In the genomic region with DNA sequence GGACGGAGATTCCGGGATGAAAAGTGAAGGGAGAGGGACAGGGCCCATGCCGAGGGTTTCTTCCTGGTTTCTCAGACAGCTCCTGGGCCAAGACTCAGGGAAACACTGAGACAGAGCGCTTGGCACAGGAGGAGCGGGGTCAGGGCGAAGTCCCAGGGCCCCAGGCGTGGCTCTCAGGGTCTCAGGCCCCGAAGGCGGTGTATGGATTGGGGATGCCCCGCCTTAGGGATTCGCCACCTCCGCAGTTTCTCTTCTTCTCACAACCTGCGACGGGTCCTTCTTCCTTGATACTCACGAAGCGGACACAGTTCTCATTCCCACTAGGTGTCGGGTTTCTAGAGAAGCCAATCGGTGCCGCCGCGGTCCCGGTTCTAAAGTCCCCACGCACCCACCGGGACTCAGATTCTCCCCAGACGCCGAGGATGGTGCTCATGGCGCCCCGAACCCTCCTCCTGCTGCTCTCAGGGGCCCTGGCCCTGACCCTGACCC, we compare ENCODE assay signal across 9 cellular contexts. TPM values are rescaled to one million over a fixed set of nuclear protein-coding genes. Genes with fewer than 3 reads are reported as not detected.
DNase-seq lines count a peak whose midpoint lies in the region; ATAC-seq and TF ChIP-seq lines count a peak whose summit lies in the region.
"Had no signal": no experiment of that assay in that cellular context is flagged by ENCODE, and none has a peak within 500 bp of the region (broad histone marks: within the 10 kb centered on the region; RNA-seq: fewer than 3 reads in every experiment).

No MANE protein-coding gene starts in this region.

- POLR2A ChIA-PET in IMR-90 (lab: Charles Lee; ENCODE audit: unreplicated experiment) = no interaction called here

- TF ChIP-seq POLR2A in IMR-90 (IDR thresholded peaks at IDR 0.05; ENCODE audit: low read depth, low read length) = no peak

- no peaks in the 10 kb centered on the region for H3K9me1 ChIP-seq in IMR-90 (ENCODE audit: insufficient read depth, low read length)

- dilution Hi-C loops in IMR-90 (cut with HindIII; ENCODE audit: low sequenced_read_pairs, unreplicated experiment) = no loop called here

- H2BK20ac ChIP-seq in IMR-90 (ENCODE audit: low read depth, low read length) = no peak overlapping the region

- H2BK5ac ChIP-seq in IMR-90 (ENCODE audit: low read depth, low read length, poor library complexity, severe bottlenecking) = no peak overlapping the region

- H3K27me3 Mint-ChIP-seq in activated T-cell treated with anti-CD3 and anti-CD28 coated beads, Interleukin-2, amount 50 U/mL, for 72 hours (ENCODE audit: low read depth) = peaks cover 6% of the 10 kb centered on the region
- H3K27me3 Mint-ChIP-seq in neural progenitor cell (ENCODE audit: insufficient read depth, low read depth) = peaks cover 35% of the 10 kb centered on the region

- H3K18ac ChIP-seq in IMR-90 (ENCODE audit: low read depth, low read length) = no peak overlapping the region; the same call in 1 of the 2 replicates

- H2BK120ac ChIP-seq in IMR-90 (ENCODE audit: low read depth, low read length) = 0 out of 2 replicates have a peak overlapping the region, but pooled peaks have one; percentile 47

- H3K4me3 Mint-ChIP-seq in activated T-cell treated with anti-CD3 and anti-CD28 coated beads, Interleukin-2, amount 50 U/mL, for 72 hours = peak overlapping the region; percentile 93 to 96
- peak overlapping the region; percentile 73 for H3K4me3 Mint-ChIP-seq in neural progenitor cell

- no peak overlapping the region for H3K23ac ChIP-seq in IMR-90 (ENCODE audit: low read depth, low read length)

- TF ChIP-seq RAD21 in IMR-90 (IDR thresholded peaks at IDR 0.05; ENCODE audit: low read length) = no peak

- H3K4me3 ChIP-seq in IMR-90 (ENCODE audit: insufficient read depth, low read depth, low read length) = peak overlapping the region; percentile 91
- peak overlapping the region; percentile 62 for H3K4me3 ChIP-seq in fibroblast of pulmonary artery (replicated peaks; ENCODE audit: low read depth, low read length)
- H3K4me3 ChIP-seq in neural progenitor cell = peak overlapping the region; percentile 53

- H3K4me1 ChIP-seq in IMR-90 (ENCODE audit: control insufficient read depth, insufficient read depth, low read length) = no peaks in the 10 kb centered on the region
- H3K4me1 ChIP-seq in neural progenitor cell = no peaks in the 10 kb centered on the region

- peaks cover 2 to 4% of the 10 kb centered on the region in 2 donors for H3K36me3 Mint-ChIP-seq in activated T-cell treated with anti-CD3 and anti-CD28 coated beads, Interleukin-2, amount 50 U/mL, for 72 hours (ENCODE audit: insufficient read depth in 2 of 2)
- no peaks in the 10 kb centered on the region for H3K36me3 Mint-ChIP-seq in neural progenitor cell

- no peak overlapping the region for H2BK15ac ChIP-seq in IMR-90 (ENCODE audit: low read depth, low read length)

- CTCF ChIA-PET in IMR-90 (lab: Yijun Ruan, JAX) = no interaction called here

- H2AFZ ChIP-seq in IMR-90 (replicated peaks; ENCODE audit: low read length, poor library complexity) = peak overlapping the region; percentile 92
- peak overlapping the region; percentile 90 for H2AFZ ChIP-seq in neural progenitor cell (replicated peaks)

- H3K27ac ChIP-seq in IMR-90 (ENCODE audit: insufficient read depth, low read length) (peak overlapping the region; percentile 71), neural progenitor cell (no peak overlapping the region)
- H3K27ac ChIP-seq: KMS-11 had no signal

- H3F3A ChIP-seq in neural progenitor cell (ENCODE audit: low read depth) = no peaks in the 10 kb centered on the region

- H3K4me2 ChIP-seq in IMR-90 (ENCODE audit: low read depth, low read length) = peak overlapping the region; percentile 80
- H3K4me2 ChIP-seq in neural progenitor cell = peak overlapping the region; percentile 76
- H3K4me2 ChIP-seq: KMS-11 had no signal

- peak overlapping the region; percentile 42; the same call in 1 of the 2 replicates for H4K5ac ChIP-seq in IMR-90 (ENCODE audit: low read depth, low read length)

- WGBS in IMR-90 (ENCODE audit: extremely low coverage in 2 of 2, insufficient read length in 1 of 2), 2 experiments = 30% methylated on average over 9 of the region's 28 CpGs; no CpG with 5 or more reads in 1 of the 2 experiments

- 0 out of 2 replicates have a peak overlapping the region, but pooled peaks have one; percentile 47 for H4K91ac ChIP-seq in IMR-90 (ENCODE audit: insufficient read depth, low read depth, low read length)

- H3K9me3 ChIP-seq in IMR-90 (ENCODE audit: control insufficient read depth, insufficient read depth, low read length) = no peaks in the 10 kb centered on the region
- no peaks in the 10 kb centered on the region for H3K9me3 ChIP-seq in neural progenitor cell (ENCODE audit: low read depth)

- no peaks in the 10 kb centered on the region for H3K79me2 ChIP-seq in neural progenitor cell (ENCODE audit: low read depth)

- peak; percentile 36 for DNase-seq in CD1c-positive myeloid dendritic cell (ENCODE audit: extremely low spot score)
- peak; percentile 11 for DNase-seq in IMR-90
- DNase-seq in activated T-cell treated with anti-CD3 and anti-CD28 coated beads, Interleukin-2, amount 50 U/mL, for 72 hours = peak; percentile 51 to 71
- peak; percentile 6 for DNase-seq in fibroblast of pulmonary artery (ENCODE audit: low read depth)
- DNase-seq in neural progenitor cell (ENCODE audit: low spot score) = peak; percentile 34
- DNase-seq in NCI-H82 (lab: John Stamatoyannopoulos, UW) = no peak
- no peak for DNase-seq in NCI-H2227 treated with DMSO at 0.1 percent for 48 hours (lab: John Stamatoyannopoulos, UW)

- H3K79me1 ChIP-seq in IMR-90 (ENCODE audit: low read depth in 1 of 2, low read length in 2 of 2) = no peaks in the 10 kb centered on the region

- H3K36me3 ChIP-seq in IMR-90 (ENCODE audit: control insufficient read depth, insufficient read depth, low read length) = no peaks in the 10 kb centered on the region
- no peaks in the 10 kb centered on the region for H3K36me3 ChIP-seq in neural progenitor cell

- intact Hi-C loops in IMR-90 (cut with micrococcal nuclease) = no loop called here

- ATAC-seq in GM21390 (IDR thresholded peaks at IDR 0.05; ENCODE audit: unreplicated experiment) = peak; percentile 32
- ATAC-seq in IMR-90 (ENCODE audit: low read depth) = peak; percentile 51
- peak; percentile 12 to 76 for ATAC-seq in activated T-cell treated with anti-CD3 and anti-CD28 coated beads, Interleukin-2, amount 50 U/mL, for 72 hours (replicated peaks in 1 of 2)

- BruUV-seq in IMR-90 (replicated peaks; lab: Mats Ljungman, UMichigan) = no TSS peak

- peak overlapping the region; percentile 98 for H3K27ac Mint-ChIP-seq in activated T-cell treated with anti-CD3 and anti-CD28 coated beads, Interleukin-2, amount 50 U/mL, for 72 hours
- no peak overlapping the region for H3K27ac Mint-ChIP-seq in neural progenitor cell

- H3K9me3 Mint-ChIP-seq in activated T-cell treated with anti-CD3 and anti-CD28 coated beads, Interleukin-2, amount 50 U/mL, for 72 hours = no peaks in the 10 kb centered on the region
- peaks cover 10% of the 10 kb centered on the region for H3K9me3 Mint-ChIP-seq in neural progenitor cell

- no peak overlapping the region for H3K56ac ChIP-seq in IMR-90 (ENCODE audit: extremely low read depth, insufficient read depth, low read length)

- in situ Hi-C loops in IMR-90 (cut with MboI; ENCODE audit: low sequenced_read_pairs) = no loop called here

- no peak overlapping the region for H3K14ac ChIP-seq in IMR-90 (replicated peaks; ENCODE audit: low read depth, low read length)

- H4K20me1 ChIP-seq in IMR-90 (ENCODE audit: insufficient read depth, low read length) (no peaks in the 10 kb centered on the region), neural progenitor cell (ENCODE audit: low read depth) (no peaks in the 10 kb centered on the region)

- H3K27me3 ChIP-seq in IMR-90 (ENCODE audit: control insufficient read depth, insufficient read depth, low read length) (peaks cover 5% of the 10 kb centered on the region), neural progenitor cell (peaks cover 61% of the 10 kb centered on the region)

- no peak overlapping the region for H2AK5ac ChIP-seq in IMR-90 (ENCODE audit: low read depth, low read length)

- H3K4ac ChIP-seq in IMR-90 (ENCODE audit: low read depth, low read length) = no peak overlapping the region

- H3K4me1 Mint-ChIP-seq in activated T-cell treated with anti-CD3 and anti-CD28 coated beads, Interleukin-2, amount 50 U/mL, for 72 hours (ENCODE audit: low read depth) = peaks cover 9% of the 10 kb centered on the region
- H3K4me1 Mint-ChIP-seq in neural progenitor cell = no peaks in the 10 kb centered on the region

- H3K9ac ChIP-seq in IMR-90 (ENCODE audit: low read depth, low read length) = peak overlapping the region; percentile 86
- no peak overlapping the region for H3K9ac ChIP-seq in neural progenitor cell
- H3K9ac ChIP-seq: KMS-11 had no signal

- H2AK9ac ChIP-seq in IMR-90 (replicated peaks; ENCODE audit: low read depth, low read length, poor library complexity) = no peak overlapping the region

- TF ChIP-seq CTCF in IMR-90 (conservative IDR thresholded peaks at IDR 0.05; ENCODE audit: low read depth, low read length) (no peak), fibroblast of pulmonary artery (IDR thresholded peaks at IDR 0.05; ENCODE audit: low read length, missing control alignments) (no peak), neural progenitor cell (IDR thresholded peaks at IDR 0.05) (no peak)

- peak overlapping the region; percentile 84 to 92; a peak in 2 of 4 replicates for H4K8ac ChIP-seq in IMR-90 (ENCODE audit: low read depth in 2 of 2, low read length in 2 of 2)

TF ChIP-seq in IMR-90, 13 proteins besides CTCF, POLR2A, EP300 and RAD21 (continues in another document):
- TF ChIP-seq MAZ (IDR thresholded peaks at IDR 0.05; ENCODE audit: borderline replicate concordance, low read depth, low read length) = no peak
- no peak for TF ChIP-seq CEBPB (IDR thresholded peaks at IDR 0.05; ENCODE audit: low read depth, low read length)

RNA-seq across cellular contexts. Expression of a gene that starts 55.0 kb away (rescaled TPM):
- total RNA-seq in IMR-90 (2012; rRNA removed) = 76.4 and 94.5 TPM in 2 replicates
- polyA plus RNA-seq in IMR-90 (2012; rRNA removed) = 218 and 239 TPM in 2 replicates
- 418 and 434 TPM in 2 replicates for polyA plus RNA-seq in IMR-90 (2012; cell fraction: cytosol; rRNA removed)
- polyA plus RNA-seq in IMR-90 (2012; cell fraction: nucleus; rRNA removed; ENCODE audit: low replicate concordance) = 176 and 182 TPM in 2 replicates
- total RNA-seq in activated T-cell treated with anti-CD3 and anti-CD28 coated beads, Interleukin-2, amount 50 U/mL, for 72 hours = 1,000 to 10,000 TPM; 1,261 to 1,795 TPM
- 107 and 278 TPM in 2 replicates for total RNA-seq in neural progenitor cell (ENCODE audit: low replicate concordance)

RNA-seq across cellular contexts. Expression of a gene that starts 59.7 kb away (rescaled TPM):
- total RNA-seq in IMR-90 (2012; rRNA removed) = not detected in 2 replicates
- not detected in 2 replicates for polyA plus RNA-seq in IMR-90 (2012; rRNA removed)
- polyA plus RNA-seq in IMR-90 (2012; cell fraction: cytosol; rRNA removed) = 0.04 TPM in 1 of 2 replicates, not detected in the other
- not detected in 2 replicates for polyA plus RNA-seq in IMR-90 (2012; cell fraction: nucleus; rRNA removed; ENCODE audit: low replicate concordance)
- under 1 TPM in 1 of 2 donors, not detected in 1; 0.37 TPM for total RNA-seq in activated T-cell treated with anti-CD3 and anti-CD28 coated beads, Interleukin-2, amount 50 U/mL, for 72 hours
- not detected in 2 replicates for total RNA-seq in neural progenitor cell (ENCODE audit: low replicate concordance)

Comparison
In these comparisons a context has a peak if more than half of its experiments do, and no peak if none do; other contexts are left out.
1. DNase-seq: peak in CD1c-positive myeloid dendritic cell (single experiment), IMR-90 (single experiment), activated T-cell treated with anti-CD3 and anti-CD28 coated beads, Interleukin-2, amount 50 U/mL, for 72 hours (2 of 2), fibroblast of pulmonary artery (single experiment) and neural progenitor cell (single experiment); none in NCI-H82 (single experiment) and NCI-H2227 treated with DMSO at 0.1 percent for 48 hours (single experiment).
2. Peak in every context shown above with its lines, with median percentiles within 50 percentile points of each other: ATAC-seq and H3K4me3 ChIP-seq.